In genomic region chr12:93570552-93571359, GRCh38 we compare ENCODE assay signal across 8 cellular contexts. TPM values are rescaled to one million over a fixed set of nuclear protein-coding genes. Genes with fewer than 3 reads are reported as not detected.
DNase-seq lines count a peak whose midpoint lies in the region; ATAC-seq and TF ChIP-seq lines count a peak whose summit lies in the region.

No MANE protein-coding gene starts in this region.

- no peaks in the 10 kb centered on the region for H3K9me3 Mint-ChIP-seq in T-helper 1 cell treated with Interleukin-12 subunit alpha and Interleukin-12 subunit beta and Interleukin-4 antibody, amounts not matched to agents 30 μg/mL and 1 μg/mL, for 36 hours

- H3K4me1 Mint-ChIP-seq in T-helper 1 cell treated with Interleukin-12 subunit alpha and Interleukin-12 subunit beta and Interleukin-4 antibody, amounts not matched to agents 30 μg/mL and 1 μg/mL, for 36 hours (ENCODE audit: low read depth) = peaks cover 25% of the 10 kb centered on the region

- peak; percentile 89 for DNase-seq in GM10266 (ENCODE audit: extremely low spot score)
- peak; percentile 60 for DNase-seq in HFF-Myc (ENCODE audit: extremely low read depth, low read depth)
- peak; percentile 94 for DNase-seq in NB4 (ENCODE audit: low read depth)
- DNase-seq in amygdala (lab: John Stamatoyannopoulos, UW) = peak in 54 of 56 donors; percentile 7 to 91 (median 77)
- peak; percentile 97 for DNase-seq in left ventricle myocardium superior
- peak; percentile 94 for DNase-seq in prostate gland (ENCODE audit: low spot score)

- H3K4me1 ChIP-seq in prostate gland (replicated peaks) (no peaks in the 10 kb centered on the region), urinary bladder (ENCODE audit: insufficient read depth) (no peaks in the 10 kb centered on the region)

- H3K36me3 ChIP-seq in prostate gland = no peaks in the 10 kb centered on the region
- H3K36me3 ChIP-seq in urinary bladder (ENCODE audit: insufficient read depth) = no peaks in the 10 kb centered on the region

- H3K27me3 Mint-ChIP-seq in T-helper 1 cell treated with Interleukin-12 subunit alpha and Interleukin-12 subunit beta and Interleukin-4 antibody, amounts not matched to agents 30 μg/mL and 1 μg/mL, for 36 hours (ENCODE audit: low read depth) = peaks cover 8% of the 10 kb centered on the region

- H3K9me3 ChIP-seq in prostate gland = no peaks in the 10 kb centered on the region

- intact Hi-C loops in left ventricle myocardium superior (cut with micrococcal nuclease) (no loop called here), prostate gland (cut with DNase I) (loop anchor here (1.0 to 10.0 kb wide), 4 partner anchors 64 to 242 kb away; partner anchors contain the start of gene CRADD)

- peak overlapping the region; percentile 80 for H3K27ac Mint-ChIP-seq in T-helper 1 cell treated with Interleukin-12 subunit alpha and Interleukin-12 subunit beta and Interleukin-4 antibody, amounts not matched to agents 30 μg/mL and 1 μg/mL, for 36 hours

- H3K4me3 ChIP-seq in HFF-Myc (replicated peaks; ENCODE audit: low read depth, low read length) (peak overlapping the region; percentile 72), NB4 (ENCODE audit: low read depth, low read length) (peak overlapping the region; percentile 79), prostate gland (peak overlapping the region; percentile 72 to 82), urinary bladder (ENCODE audit: low read depth, low read length) (peak overlapping the region; percentile 80)

- TF ChIP-seq CTCF in GM10266 (IDR thresholded peaks at IDR 0.05; ENCODE audit: control insufficient read depth, insufficient read depth, low read depth, missing control alignments) = no peak
- no peak for TF ChIP-seq CTCF in HFF-Myc (IDR thresholded peaks at IDR 0.05; ENCODE audit: low read depth, low read length, missing control alignments)
- no peak for TF ChIP-seq CTCF in NB4 (IDR thresholded peaks at IDR 0.05; ENCODE audit: low read depth, low read length)
- TF ChIP-seq CTCF in prostate gland (IDR thresholded peaks at IDR 0.05) = no peak

- peaks cover 33% of the 10 kb centered on the region for H3K36me3 Mint-ChIP-seq in T-helper 1 cell treated with Interleukin-12 subunit alpha and Interleukin-12 subunit beta and Interleukin-4 antibody, amounts not matched to agents 30 μg/mL and 1 μg/mL, for 36 hours (ENCODE audit: low read depth)

- peak; percentile 44 for TF ChIP-seq POLR2A in NB4 (IDR thresholded peaks at IDR 0.05; ENCODE audit: extremely low read depth, insufficient read length)
- TF ChIP-seq POLR2A in prostate gland (IDR thresholded peaks at IDR 0.05) = peak; percentile 69

- ATAC-seq in left ventricle myocardium superior = peak; percentile 85

- peak overlapping the region; percentile 83 for H3K4me3 Mint-ChIP-seq in T-helper 1 cell treated with Interleukin-12 subunit alpha and Interleukin-12 subunit beta and Interleukin-4 antibody, amounts not matched to agents 30 μg/mL and 1 μg/mL, for 36 hours

- WGBS in prostate gland = under 1% methylated on average over 63 of the region's 95 CpGs
- WGBS in urinary bladder = under 1% methylated on average over 95 of the region's 95 CpGs

- H3K27ac ChIP-seq in prostate gland (peak overlapping the region; percentile 97 to 98), urinary bladder (ENCODE audit: low read depth) (peak overlapping the region; percentile 90)

- H3K27me3 ChIP-seq in prostate gland (replicated peaks; ENCODE audit: insufficient read depth) = no peaks in the 10 kb centered on the region

RNA-seq across cellular contexts. Expression of gene SOCS2, which starts 1.7 kb away (rescaled TPM):
- total RNA-seq in left ventricle myocardium superior (9.0 TPM), prostate gland (100 to 1,000 TPM; 125 to 273 TPM), urinary bladder (57.7 TPM)
- 67.9 TPM for polyA plus RNA-seq in urinary bladder

Comparison
In these comparisons a context has a peak if more than half of its experiments do, and no peak if none do; other contexts are left out.
1. Peak in every context shown above with its lines: DNase-seq, ATAC-seq, H3K4me3 ChIP-seq and H3K27ac ChIP-seq.